18 cellular contexts compared by ENCODE assay signal in the genomic region with DNA sequence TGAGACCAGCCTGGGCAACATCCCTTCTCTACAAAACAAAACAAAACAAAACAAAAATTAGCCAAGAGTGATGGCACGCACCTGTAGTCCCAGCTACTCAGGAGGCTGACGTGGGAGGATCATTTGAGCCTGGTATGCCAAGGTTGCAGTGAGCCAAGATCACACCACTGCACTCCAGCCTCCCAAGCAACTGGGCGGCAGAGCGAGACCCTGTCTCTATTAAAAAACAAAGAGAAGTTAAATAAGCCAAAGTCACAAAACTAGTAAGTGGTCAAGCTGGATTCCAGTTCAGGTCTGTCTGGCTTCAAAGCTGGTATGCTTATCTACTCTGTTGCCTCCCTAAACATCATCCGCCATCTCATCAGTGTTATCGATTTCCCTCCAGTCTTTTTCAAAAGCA.
A peak's percentile ranks its signal among the peaks of the same experiment; 100 is the strongest.
DNase-seq lines count a peak whose midpoint lies in the region; ATAC-seq and TF ChIP-seq lines count a peak whose summit lies in the region.
"Had no signal": no experiment of that assay in that cellular context is flagged by ENCODE, and none has a peak within 500 bp of the region (broad histone marks: within the 10 kb centered on the region; RNA-seq: fewer than 3 reads in every experiment).

No MANE protein-coding gene starts in this region.

- H3K9me2 ChIP-seq in hepatocyte (replicated peaks; ENCODE audit: insufficient read depth), result no peaks in the 10 kb centered on the region

- H3K27me3 Mint-ChIP-seq in CD14-positive monocyte (ENCODE audit: low read depth in 3 of 3), result no peaks in the 10 kb centered on the region
- no peaks in the 10 kb centered on the region for H3K27me3 Mint-ChIP-seq in type B pancreatic cell
- H3K27me3 Mint-ChIP-seq: CD4-positive, alpha-beta T cell had no signal

- H3K36me3 Mint-ChIP-seq in CD14-positive monocyte (peaks cover 7 to 12% of the 10 kb centered on the region in 2 donors), type B pancreatic cell (peaks cover 36% of the 10 kb centered on the region)

- peaks cover 19% of the 10 kb centered on the region for H3K4me1 ChIP-seq in hepatocyte (ENCODE audit: insufficient read depth)
- H3K4me1 ChIP-seq: HAP-1 had no signal

- peaks cover 83% of the 10 kb centered on the region for H3K79me2 ChIP-seq in hepatocyte

- intact Hi-C loops in CD14-positive monocyte (cut with micrococcal nuclease), result no loop called here

- peaks cover 0 to 2% (median 0%) of the 10 kb centered on the region in 7 donors for H3K9me3 Mint-ChIP-seq in CD14-positive monocyte
- peaks cover 4% of the 10 kb centered on the region for H3K9me3 Mint-ChIP-seq in type B pancreatic cell
- H3K9me3 Mint-ChIP-seq: CD4-positive, alpha-beta T cell had no signal

- H3K4me3 Mint-ChIP-seq in CD14-positive monocyte (no peak overlapping the region), type B pancreatic cell (no peak overlapping the region)
- H3K4me3 Mint-ChIP-seq: CD4-positive, alpha-beta T cell had no signal

- H3K27ac Mint-ChIP-seq in CD14-positive monocyte (peak overlapping the region in 4 of 7 donors; percentile 11 to 46 (median 28)), type B pancreatic cell (peak overlapping the region; percentile 15)
- H3K27ac Mint-ChIP-seq: CD4-positive, alpha-beta T cell had no signal

- no peak overlapping the region for H3K4me3 ChIP-seq in hepatocyte
- H3K4me3 ChIP-seq: GM12878, GM23248, HAP-1 had no signal

- H3K4me1 Mint-ChIP-seq in CD14-positive monocyte (peaks cover 17% of the 10 kb centered on the region), type B pancreatic cell (ENCODE audit: unreplicated experiment) (peaks cover 15% of the 10 kb centered on the region)

- no peaks in the 10 kb centered on the region for H3K27me3 ChIP-seq in hepatocyte

- peak overlapping the region; percentile 24 for H3K27ac ChIP-seq in hepatocyte
- H3K27ac ChIP-seq: GM23248 had no signal

- no peak for ATAC-seq in GM21528 (IDR thresholded peaks at IDR 0.05; ENCODE audit: low FRiP score, unreplicated experiment)

- no peak; the same call in 1 of the 2 replicates for TF ChIP-seq RAD21 in Ishikawa (IDR thresholded peaks at IDR 0.05; ENCODE audit: low read depth)

- no peaks in the 10 kb centered on the region for H3K36me3 ChIP-seq in hepatocyte (replicated peaks; ENCODE audit: insufficient read depth, low read depth)
- H3K36me3 ChIP-seq: HAP-1 had no signal

- no peaks in the 10 kb centered on the region for H3K9me3 ChIP-seq in hepatocyte (ENCODE audit: low read depth)
- H3K9me3 ChIP-seq: HAP-1 had no signal

- TF ChIP-seq EP300 in Ishikawa (IDR thresholded peaks at IDR 0.05; ENCODE audit: borderline replicate concordance), result peak; percentile 45; the same call in 1 of the 2 replicates

- TF ChIP-seq CTCF in CD14-positive monocyte (IDR thresholded peaks at IDR 0.05) (no peak), hepatocyte (IDR thresholded peaks at IDR 0.05; ENCODE audit: poor library complexity) (no peak), type B pancreatic cell (conservative IDR thresholded peaks at IDR 0.05) (no peak)

- H2AFZ ChIP-seq in hepatocyte, result no peak overlapping the region
- H2AFZ ChIP-seq: GM23248 had no signal

- DNase-seq in CD14-positive monocyte (ENCODE audit: low spot score) (no peak), hepatocyte (ENCODE audit: low spot score) (no peak), type B pancreatic cell (ENCODE audit: extremely low spot score, unreplicated experiment) (no peak), anterior cingulate cortex (lab: John Stamatoyannopoulos, UW) (no peak)
- no peak for DNase-seq in activated CD4-positive, CD25-positive, alpha-beta regulatory T cell (lab: John Stamatoyannopoulos, UW)
- DNase-seq: AML-193; CD4-positive, alpha-beta T cell; GM23248; NCI-H1436; NCI-H2081; NCI-H2171 treated with DMSO at 0.1 percent for 48 hours; NCI-H446 treated with DMSO at 0.1 percent for 48 hours; NCI-H69; Right ventricle myocardium superior had no signal

- H3K4me2 ChIP-seq in hepatocyte, result no peak overlapping the region

- H4K20me1 ChIP-seq in hepatocyte (ENCODE audit: insufficient read depth, poor library complexity, severe bottlenecking), result no peaks in the 10 kb centered on the region

- 87% methylated on average over 6 of the region's 6 CpGs for WGBS in hepatocyte (ENCODE audit: low lambda C conversion rate, missing lambda C conversion rate)

TF ChIP-seq in Ishikawa, 13 proteins besides CTCF, POLR2A, EP300 and RAD21:
- TF ChIP-seq TEAD4 (IDR thresholded peaks at IDR 0.05), result peak; percentile 49; the same call in 1 of the 2 replicates
- TF ChIP-seq FOXM1 (IDR thresholded peaks at IDR 0.05; ENCODE audit: borderline replicate concordance, low read depth), result no peak
